Comparison of ENCODE assay signal across 15 cellular contexts in the genomic region with DNA sequence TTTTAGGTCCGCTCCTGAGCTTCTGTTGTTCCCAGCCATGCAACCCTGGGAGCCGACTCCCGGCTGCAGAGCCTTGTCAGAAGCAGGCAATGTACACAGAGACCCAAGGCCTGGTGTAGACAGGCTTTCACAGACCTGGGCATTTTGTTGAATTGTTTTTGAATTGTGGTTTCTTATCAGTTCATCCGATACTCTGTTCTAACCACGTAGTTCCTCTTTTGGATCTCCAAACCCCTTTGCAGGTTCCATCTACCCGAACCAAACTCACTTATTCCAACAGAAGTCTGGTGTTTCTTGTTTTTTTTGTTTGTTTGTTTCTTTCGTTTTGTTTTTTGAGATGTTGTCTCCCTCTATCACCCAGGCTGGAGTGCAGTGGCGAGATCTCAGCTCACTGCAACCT. TPM values are rescaled to one million over a fixed set of nuclear protein-coding genes. Genes with fewer than 3 reads are reported as not detected.
DNase-seq lines count a peak whose midpoint lies in the region; ATAC-seq and TF ChIP-seq lines count a peak whose summit lies in the region.
"Had no signal": no experiment of that assay in that cellular context is flagged by ENCODE, and none has a peak within 500 bp of the region (broad histone marks: within the 10 kb centered on the region; RNA-seq: fewer than 3 reads in every experiment).

No MANE protein-coding gene starts in this region.

- CTCF ChIA-PET in activated naive CD4-positive, alpha-beta T cell treated with anti-CD3 and anti-CD28 coated beads, Interleukin-2, amount 10 ng/mL, durations not matched to agents 7 days and 5 days (lab: Charles Lee): no interaction called here

- ATAC-seq in activated naive CD4-positive, alpha-beta T cell treated with anti-CD3 and anti-CD28 coated beads, Interleukin-2, amount 50 U/mL, for 72 hours: no peak
- ATAC-seq in stimulated activated naive B cell treated with anti-CD40 and anti-IgM and Interleukin-4, amounts not matched to agents 10 μg/mL and 1 μg/mL and 100 μg/mL, for 72 hours (replicated peaks): peak; percentile 87 to 88
- ATAC-seq in GM19324 (IDR thresholded peaks at IDR 0.05; ENCODE audit: low FRiP score, unreplicated experiment): no peak
- ATAC-seq: Right ventricle myocardium inferior had no signal

- in situ Hi-C loops in KBM-7 (cut with MboI; ENCODE audit: low pct_unique_long_range_greater_than_20kb, low sequenced_read_pairs): no loop called here

- peaks cover 19% of the 10 kb centered on the region for H3K27me3 Mint-ChIP-seq in activated naive CD4-positive, alpha-beta T cell treated with anti-CD3 and anti-CD28 coated beads, Interleukin-2, amount 10 ng/mL, durations not matched to agents 7 days and 5 days
- peaks cover 9% of the 10 kb centered on the region for H3K27me3 Mint-ChIP-seq in T-helper 1 cell treated with Interleukin-12 subunit alpha and Interleukin-12 subunit beta and Interleukin-4 antibody, amounts not matched to agents 30 μg/mL and 1 μg/mL, for 36 hours (ENCODE audit: low read depth)
- H3K27me3 Mint-ChIP-seq in stimulated activated naive B cell treated with anti-CD40 and anti-IgM and Interleukin-4, amounts not matched to agents 10 μg/mL and 1 μg/mL and 100 μg/mL, for 72 hours: no peaks in the 10 kb centered on the region
- H3K27me3 Mint-ChIP-seq in osteocyte (ENCODE audit: unreplicated experiment): no peaks in the 10 kb centered on the region

- TF ChIP-seq CTCF in osteocyte (IDR thresholded peaks at IDR 0.05): no peak

- H3K4me3 Mint-ChIP-seq in activated naive CD4-positive, alpha-beta T cell treated with anti-CD3 and anti-CD28 coated beads, Interleukin-2, amount 10 ng/mL, durations not matched to agents 7 days and 5 days: peak overlapping the region; percentile 37
- H3K4me3 Mint-ChIP-seq in T-helper 1 cell treated with Interleukin-12 subunit alpha and Interleukin-12 subunit beta and Interleukin-4 antibody, amounts not matched to agents 30 μg/mL and 1 μg/mL, for 36 hours: peak overlapping the region; percentile 37
- H3K4me3 Mint-ChIP-seq in stimulated activated naive B cell treated with anti-CD40 and anti-IgM and Interleukin-4, amounts not matched to agents 10 μg/mL and 1 μg/mL and 100 μg/mL, for 72 hours: peak overlapping the region; percentile 46 to 59
- H3K4me3 Mint-ChIP-seq in osteocyte (ENCODE audit: unreplicated experiment): no peak overlapping the region

- no peaks in the 10 kb centered on the region for H3K9me3 Mint-ChIP-seq in activated naive CD4-positive, alpha-beta T cell treated with anti-CD3 and anti-CD28 coated beads, Interleukin-2, amount 10 ng/mL, durations not matched to agents 7 days and 5 days
- no peaks in the 10 kb centered on the region for H3K9me3 Mint-ChIP-seq in activated naive CD4-positive, alpha-beta T cell treated with anti-CD3 and anti-CD28 coated beads, Interleukin-2, amount 50 U/mL, for 72 hours
- no peaks in the 10 kb centered on the region for H3K9me3 Mint-ChIP-seq in T-helper 1 cell treated with Interleukin-12 subunit alpha and Interleukin-12 subunit beta and Interleukin-4 antibody, amounts not matched to agents 30 μg/mL and 1 μg/mL, for 36 hours
- no peaks in the 10 kb centered on the region for H3K9me3 Mint-ChIP-seq in stimulated activated naive B cell treated with anti-CD40 and anti-IgM and Interleukin-4, amounts not matched to agents 10 μg/mL and 1 μg/mL and 100 μg/mL, for 72 hours
- H3K9me3 Mint-ChIP-seq in osteocyte (ENCODE audit: unreplicated experiment): no peaks in the 10 kb centered on the region

- H3K4me1 Mint-ChIP-seq in activated naive CD4-positive, alpha-beta T cell treated with anti-CD3 and anti-CD28 coated beads, Interleukin-2, amount 10 ng/mL, durations not matched to agents 7 days and 5 days: peaks cover 22% of the 10 kb centered on the region
- H3K4me1 Mint-ChIP-seq in T-helper 1 cell treated with Interleukin-12 subunit alpha and Interleukin-12 subunit beta and Interleukin-4 antibody, amounts not matched to agents 30 μg/mL and 1 μg/mL, for 36 hours (ENCODE audit: low read depth): peaks cover 10% of the 10 kb centered on the region
- H3K4me1 Mint-ChIP-seq in stimulated activated naive B cell treated with anti-CD40 and anti-IgM and Interleukin-4, amounts not matched to agents 10 μg/mL and 1 μg/mL and 100 μg/mL, for 72 hours: peaks cover 15 to 27% of the 10 kb centered on the region in 2 donors
- no peaks in the 10 kb centered on the region for H3K4me1 Mint-ChIP-seq in osteocyte (ENCODE audit: unreplicated experiment)

- H3K27ac Mint-ChIP-seq in activated naive CD4-positive, alpha-beta T cell treated with anti-CD3 and anti-CD28 coated beads, Interleukin-2, amount 10 ng/mL, durations not matched to agents 7 days and 5 days: peak overlapping the region; percentile 57
- H3K27ac Mint-ChIP-seq in activated naive CD4-positive, alpha-beta T cell treated with anti-CD3 and anti-CD28 coated beads, Interleukin-2, amount 50 U/mL, for 72 hours: peak overlapping the region in 1 of 2 donors; percentile 68
- H3K27ac Mint-ChIP-seq in T-helper 1 cell treated with Interleukin-12 subunit alpha and Interleukin-12 subunit beta and Interleukin-4 antibody, amounts not matched to agents 30 μg/mL and 1 μg/mL, for 36 hours: peak overlapping the region; percentile 68
- peak overlapping the region; percentile 67 for H3K27ac Mint-ChIP-seq in stimulated activated naive B cell treated with anti-CD40 and anti-IgM and Interleukin-4, amounts not matched to agents 10 μg/mL and 1 μg/mL and 100 μg/mL, for 72 hours
- no peak overlapping the region for H3K27ac Mint-ChIP-seq in osteocyte (ENCODE audit: unreplicated experiment)

- H3K36me3 Mint-ChIP-seq in activated naive CD4-positive, alpha-beta T cell treated with anti-CD3 and anti-CD28 coated beads, Interleukin-2, amount 10 ng/mL, durations not matched to agents 7 days and 5 days: peaks cover 1% of the 10 kb centered on the region
- no peaks in the 10 kb centered on the region for H3K36me3 Mint-ChIP-seq in activated naive CD4-positive, alpha-beta T cell treated with anti-CD3 and anti-CD28 coated beads, Interleukin-2, amount 50 U/mL, for 72 hours
- no peaks in the 10 kb centered on the region for H3K36me3 Mint-ChIP-seq in T-helper 1 cell treated with Interleukin-12 subunit alpha and Interleukin-12 subunit beta and Interleukin-4 antibody, amounts not matched to agents 30 μg/mL and 1 μg/mL, for 36 hours (ENCODE audit: low read depth)
- H3K36me3 Mint-ChIP-seq in stimulated activated naive B cell treated with anti-CD40 and anti-IgM and Interleukin-4, amounts not matched to agents 10 μg/mL and 1 μg/mL and 100 μg/mL, for 72 hours: no peaks in the 10 kb centered on the region
- no peaks in the 10 kb centered on the region for H3K36me3 Mint-ChIP-seq in osteocyte (ENCODE audit: unreplicated experiment)

- peak; percentile 23 for DNase-seq in activated naive CD4-positive, alpha-beta T cell treated with anti-CD3 and anti-CD28 coated beads, Interleukin-2, amount 10 ng/mL, durations not matched to agents 7 days and 5 days
- no peak for DNase-seq in activated naive CD4-positive, alpha-beta T cell treated with anti-CD3 and anti-CD28 coated beads, Interleukin-2, amount 50 U/mL, for 72 hours (ENCODE audit: low spot score in 2 of 2)
- DNase-seq in KBM-7: peak; percentile 97
- DNase-seq in stimulated activated naive B cell treated with anti-CD40 and anti-IgM and Interleukin-4, amounts not matched to agents 10 μg/mL and 1 μg/mL and 100 μg/mL, for 72 hours: peak; percentile 5
- no peak for DNase-seq in osteocyte (ENCODE audit: extremely low spot score, unreplicated experiment)
- DNase-seq in NCI-H226: no peak
- DNase-seq: ACHN; activated CD4-positive, CD25-positive, alpha-beta regulatory T cell; activated effector memory CD4-positive, alpha-beta T cell treated with anti-CD3 and anti-CD28 coated beads, Interleukin-2, amount 50 U/mL, for 16 hours; central memory CD4-positive, alpha-beta T cell; esophagus squamous epithelium; NCI-H2107 had no signal

RNA-seq across cellular contexts. Expression of a gene that starts 6.3 kb away (rescaled TPM):
- 1 to 10 TPM; 2.3 to 7.0 TPM for total RNA-seq in activated naive CD4-positive, alpha-beta T cell treated with anti-CD3 and anti-CD28 coated beads, Interleukin-2, amount 50 U/mL, for 72 hours
- 13.6 and 16.9 TPM in 2 replicates for total RNA-seq in osteocyte

RNA-seq across cellular contexts. Expression of a gene that starts 12.5 kb away (rescaled TPM):
- total RNA-seq in activated naive CD4-positive, alpha-beta T cell treated with anti-CD3 and anti-CD28 coated beads, Interleukin-2, amount 50 U/mL, for 72 hours: not detected
- total RNA-seq in osteocyte: not detected in 2 replicates
- total RNA-seq: esophagus squamous epithelium, Right ventricle myocardium inferior had no signal

RNA-seq across cellular contexts. Expression of a gene that starts 53.9 kb away (rescaled TPM):
- under 1 TPM; 0.61 to 0.89 TPM for total RNA-seq in activated naive CD4-positive, alpha-beta T cell treated with anti-CD3 and anti-CD28 coated beads, Interleukin-2, amount 50 U/mL, for 72 hours
- not detected in 2 replicates for total RNA-seq in osteocyte
- total RNA-seq: esophagus squamous epithelium, Right ventricle myocardium inferior had no signal

Comparison
In these comparisons a context has a peak if more than half of its experiments do, and no peak if none do; other contexts are left out.
1. DNase-seq: peak in activated naive CD4-positive, alpha-beta T cell treated with anti-CD3 and anti-CD28 coated beads, Interleukin-2, amount 10 ng/mL, durations not matched to agents 7 days and 5 days (single experiment), KBM-7 (single experiment) and stimulated activated naive B cell treated with anti-CD40 and anti-IgM and Interleukin-4, amounts not matched to agents 10 μg/mL and 1 μg/mL and 100 μg/mL, for 72 hours (single experiment); none in activated naive CD4-positive, alpha-beta T cell treated with anti-CD3 and anti-CD28 coated beads, Interleukin-2, amount 50 U/mL, for 72 hours (0 of 2), osteocyte (single experiment) and NCI-H226 (single experiment).
2. ATAC-seq: peak in stimulated activated naive B cell treated with anti-CD40 and anti-IgM and Interleukin-4, amounts not matched to agents 10 μg/mL and 1 μg/mL and 100 μg/mL, for 72 hours (2 of 2); none in activated naive CD4-positive, alpha-beta T cell treated with anti-CD3 and anti-CD28 coated beads, Interleukin-2, amount 50 U/mL, for 72 hours (0 of 2) and GM19324 (single experiment).